8 cellular contexts compared by ENCODE assay signal in the genomic region with DNA sequence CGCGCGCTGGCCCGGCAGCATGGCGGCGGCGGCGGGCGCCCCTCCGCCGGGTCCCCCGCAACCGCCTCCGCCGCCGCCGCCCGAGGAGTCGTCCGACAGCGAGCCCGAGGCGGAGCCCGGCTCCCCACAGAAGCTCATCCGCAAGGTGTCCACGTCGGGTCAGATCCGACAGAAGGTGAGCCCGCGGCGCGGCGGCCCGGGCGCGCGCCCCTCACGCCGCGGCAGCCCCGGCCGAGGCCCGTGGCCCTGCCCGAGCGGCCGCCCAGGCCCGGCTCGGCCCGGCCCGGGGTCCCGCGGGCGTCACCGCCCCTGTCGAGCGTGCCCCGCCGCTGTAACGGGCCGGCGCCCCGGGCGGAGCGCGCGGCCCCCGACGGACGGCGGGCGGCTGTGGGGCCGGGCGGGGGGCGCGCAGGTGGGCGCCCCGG. TPM values are rescaled to one million over a fixed set of nuclear protein-coding genes. Genes with fewer than 3 reads are reported as not detected.
DNase-seq lines count a peak whose midpoint lies in the region; ATAC-seq and TF ChIP-seq lines count a peak whose summit lies in the region.

No MANE protein-coding gene starts in this region.

- no peaks in the 10 kb centered on the region for H3K36me3 ChIP-seq in H7 (replicated peaks; ENCODE audit: control insufficient read depth, insufficient read depth, low read length)
- H3K36me3 ChIP-seq in Peyer's patch, result no peaks in the 10 kb centered on the region
- no peaks in the 10 kb centered on the region for H3K36me3 ChIP-seq in iPS-18a (ENCODE audit: control insufficient read depth, low read depth, low read length)
- H3K36me3 ChIP-seq in uterus, result no peaks in the 10 kb centered on the region

- intact Hi-C loops in uterus (cut with DNase I; ENCODE audit: low total_unique reads), result loop anchor here (10.0 kb wide), 1 partner anchor 750 kb away; no protein-coding TSS in a partner anchor

- no peak for ATAC-seq in foreskin keratinocyte

- peaks cover 7 to 50% (median 18%) of the 10 kb centered on the region in 4 donors for H3K4me1 ChIP-seq in Peyer's patch
- H3K4me1 ChIP-seq in iPS-18a (ENCODE audit: control insufficient read depth, low read depth, low read length), result peaks cover 4% of the 10 kb centered on the region
- peaks cover 6 to 7% of the 10 kb centered on the region in 2 donors for H3K4me1 ChIP-seq in uterus
- peaks cover 20% of the 10 kb centered on the region for H3K4me1 ChIP-seq in foreskin keratinocyte

- H3K9ac ChIP-seq in iPS-18a (ENCODE audit: low read length), result no peak overlapping the region

- TF ChIP-seq POLR2A in Peyer's patch (IDR thresholded peaks at IDR 0.05) (peak in 1 of 2 donors; percentile 13), uterus (IDR thresholded peaks at IDR 0.05) (no peak)

- H3K27ac ChIP-seq in Peyer's patch (peak overlapping the region in 3 of 4 donors; percentile 50 to 85 (median 74)), iPS-18a (ENCODE audit: low read length) (no peak overlapping the region), uterus (peak overlapping the region in 1 of 2 donors; percentile 58), foreskin keratinocyte (no peak overlapping the region)

- TF ChIP-seq CTCF in GM12865 (IDR thresholded peaks at IDR 0.05; ENCODE audit: insufficient read depth, low read depth, low read length, missing control alignments) (no peak), Peyer's patch (IDR thresholded peaks at IDR 0.05) (no peak), uterus (IDR thresholded peaks at IDR 0.05) (no peak), foreskin keratinocyte (conservative IDR thresholded peaks at IDR 0.05) (no peak)

- DNase-seq in GM12865 (ENCODE audit: low read depth), result no peak
- DNase-seq in H7, result no peak
- no peak for DNase-seq in Peyer's patch
- no peak for DNase-seq in uterus
- no peak for DNase-seq in NCI-H1694 treated with DMSO at 0.1 percent for 48 hours (lab: John Stamatoyannopoulos, UW)
- DNase-seq in activated CD4-positive, CD25-positive, alpha-beta regulatory T cell treated with anti-CD3 and anti-CD28 coated beads, Interleukin-2, amount 50 U/mL, for 72 hours, result no peak
- no peak for DNase-seq in foreskin keratinocyte

- H3K27me3 ChIP-seq in H7 (ENCODE audit: control insufficient read depth, insufficient read depth, low read length) (peaks cover 21% of the 10 kb centered on the region), Peyer's patch (no peaks in the 10 kb centered on the region), iPS-18a (ENCODE audit: control insufficient read depth, insufficient read depth, low read length) (peaks cover 37% of the 10 kb centered on the region), uterus (no peaks in the 10 kb centered on the region), foreskin keratinocyte (no peaks in the 10 kb centered on the region)

- H3K9me3 ChIP-seq in Peyer's patch (no peaks in the 10 kb centered on the region), iPS-18a (ENCODE audit: control insufficient read depth, low read depth, low read length) (no peaks in the 10 kb centered on the region), uterus (no peaks in the 10 kb centered on the region)

- H3K4me3 ChIP-seq in GM12865 (ENCODE audit: low read depth, low read length) (peak overlapping the region; percentile 72), H7 (ENCODE audit: insufficient read depth, low read depth, low read length) (peak overlapping the region; percentile 76), Peyer's patch (peak overlapping the region; percentile 61 to 70 (median 68)), iPS-18a (ENCODE audit: low read length) (peak overlapping the region; percentile 69), uterus (peak overlapping the region; percentile 31 to 69)

RNA-seq across cellular contexts. Expression of a gene that starts 0.2 kb away (rescaled TPM):
- total RNA-seq in H7 (2014; rRNA removed; shearing (Covaris generic)), result 10.3 and 15.9 TPM in 2 replicates
- total RNA-seq in Peyer's patch (100 to 1,000 TPM in 2 of 4 donors, 10 to 100 TPM in 2; 67.7 to 195 (median 125) TPM), uterus (10 to 100 TPM in 3 of 4 donors, 1 to 10 TPM in 1; 5.0 to 46.1 (median 28.0) TPM), foreskin keratinocyte (7.5 TPM in 2 replicates)
- 2.6 and 2.8 TPM in 2 replicates for polyA plus RNA-seq in foreskin keratinocyte

RNA-seq across cellular contexts. Expression of a gene that starts 46.9 kb away (rescaled TPM):
- total RNA-seq in H7 (2014; rRNA removed; shearing (Covaris generic)), result not detected in 2 replicates
- not detected for total RNA-seq in Peyer's patch
- under 1 TPM in 1 of 4 donors, not detected in 3; 0.07 TPM for total RNA-seq in uterus
- not detected in 2 replicates for total RNA-seq in foreskin keratinocyte
- polyA plus RNA-seq in foreskin keratinocyte, result not detected in 2 replicates

Comparison
In these comparisons a context has a peak if more than half of its experiments do, and no peak if none do; other contexts are left out.
1. H3K27ac ChIP-seq: peak in Peyer's patch (3 of 4); none in iPS-18a (single experiment) and foreskin keratinocyte (single experiment).
2. Peak in every context shown above with its lines, with median percentiles within 50 percentile points of each other: H3K4me3 ChIP-seq.